In the genomic region with DNA sequence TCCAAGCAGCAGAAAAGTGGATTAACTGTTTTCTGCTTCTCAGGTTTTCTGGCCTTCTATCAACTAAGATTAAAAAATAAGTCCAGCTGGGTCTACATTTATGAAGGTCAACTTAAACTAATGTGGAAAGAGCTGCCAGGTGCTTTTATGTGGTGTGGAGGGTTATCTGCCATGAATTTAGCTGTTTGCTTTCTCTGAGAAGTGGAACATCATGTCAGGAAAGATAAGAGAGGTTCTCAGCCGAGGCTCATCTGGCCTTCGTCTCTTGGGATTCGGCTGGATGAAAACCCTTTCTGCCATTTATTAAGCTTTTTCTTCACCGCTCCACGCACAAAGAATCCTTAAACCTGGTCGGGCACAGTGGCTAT, we compare ENCODE assay signal across 19 cellular contexts. TPM values are rescaled to one million over a fixed set of nuclear protein-coding genes. Genes with fewer than 3 reads are reported as not detected.
DNase-seq lines count a peak whose midpoint lies in the region; ATAC-seq and TF ChIP-seq lines count a peak whose summit lies in the region.
"Had no signal": no experiment of that assay in that cellular context is flagged by ENCODE, and none has a peak within 500 bp of the region (broad histone marks: within the 10 kb centered on the region; RNA-seq: fewer than 3 reads in every experiment).

No MANE protein-coding gene starts in this region.

- H3K4me3 ChIP-seq in Loucy (ENCODE audit: low read length, poor library complexity, severe bottlenecking) (no peak overlapping the region), PC-3 (ENCODE audit: low read length) (no peak overlapping the region)
- H3K4me3 ChIP-seq: HAP-1, smooth muscle cell, thyroid gland had no signal

- H4K20me1 ChIP-seq in Loucy (ENCODE audit: insufficient read depth, low read length, poor library complexity, severe bottlenecking) (no peaks in the 10 kb centered on the region), PC-3 (ENCODE audit: low read length) (no peaks in the 10 kb centered on the region)

- no peak overlapping the region for H3K27ac ChIP-seq in PC-3 (ENCODE audit: low read length)
- H3K27ac ChIP-seq: thyroid gland had no signal

- no peaks in the 10 kb centered on the region for H3K36me3 ChIP-seq in Loucy (ENCODE audit: insufficient read depth, low read length)
- no peaks in the 10 kb centered on the region for H3K36me3 ChIP-seq in PC-3 (ENCODE audit: low read depth, low read length)
- H3K36me3 ChIP-seq: HAP-1, thyroid gland had no signal

- H3K9ac ChIP-seq in Loucy (ENCODE audit: low read depth, low read length, poor library complexity, severe bottlenecking) (no peak overlapping the region), PC-3 (ENCODE audit: low read length) (no peak overlapping the region)

- ATAC-seq in PC-3, result no peak
- ATAC-seq in left colon, result peak; percentile 11
- no peak for ATAC-seq in GM18502 (IDR thresholded peaks at IDR 0.05; ENCODE audit: poor library complexity, unreplicated experiment)
- ATAC-seq: activated naive CD4-positive, alpha-beta T cell treated with anti-CD3 and anti-CD28 coated beads, Interleukin-2, amount 50 U/mL, for 72 hours; left lobe of liver had no signal

- peaks cover 8% of the 10 kb centered on the region for H3K4me1 ChIP-seq in Loucy (ENCODE audit: insufficient read depth, low read length, poor library complexity, severe bottlenecking)
- H3K4me1 ChIP-seq in PC-3 (ENCODE audit: insufficient read depth, low read length), result peaks cover 8% of the 10 kb centered on the region; the same call in 1 of the 2 replicates
- H3K4me1 ChIP-seq: HAP-1 had no signal

- H3K4me2 ChIP-seq in Loucy (ENCODE audit: low read depth, low read length, poor library complexity, severe bottlenecking), result peak overlapping the region; percentile 48
- H3K4me2 ChIP-seq in PC-3 (ENCODE audit: low read length), result peak overlapping the region; percentile 39; the same call in 1 of the 2 replicates
- H3K4me2 ChIP-seq: smooth muscle cell had no signal

- POLR2A ChIA-PET in PC-3 (lab: Charles Lee; ENCODE audit: unreplicated experiment), result no interaction called here

- BruUV-seq in PC-3 (replicated peaks; lab: Mats Ljungman, UMichigan), result TSS peak; percentile 91

- intact Hi-C loops in PC-3 (cut with micrococcal nuclease) (loop anchor here (2.0 to 10.0 kb wide), 3 partner anchors 67 to 147 kb away; no protein-coding TSS in a partner anchor), left colon (cut with DNase I, micrococcal nuclease) (no loop called here)

- DNase-seq in COLO668 (lab: John Stamatoyannopoulos, UW; ENCODE audit: unreplicated experiment) (peak; percentile 45), PC-3 (no peak), left colon (no peak), NCI-H128 (lab: John Stamatoyannopoulos, UW; ENCODE audit: unreplicated experiment) (no peak)
- no peak for DNase-seq in activated CD4-positive, alpha-beta T cell treated with anti-CD3 and anti-CD28 coated beads for 1 hour
- DNase-seq: activated CD4-positive, alpha-beta T cell treated with anti-CD3 and anti-CD28 coated beads for 4 hours; CD8-positive, alpha-beta memory T cell; effector memory CD4-positive, alpha-beta T cell; NCI-H1048; NCI-H446 treated with DMSO at 0.1 percent for 48 hours; stimulated activated CD4-positive, alpha-beta T cell treated with anti-CD3 and anti-CD28 coated beads, Interleukin-2, amount 100 ng/mL, for 48 hours; stimulated activated naive CD4-positive, alpha-beta T cell treated with Interleukin-2 at 50 U/mL for 16 hours; thyroid gland had no signal

- no peaks in the 10 kb centered on the region for H3K79me2 ChIP-seq in Loucy (ENCODE audit: insufficient read depth, low read length)
- no peaks in the 10 kb centered on the region for H3K79me2 ChIP-seq in PC-3 (ENCODE audit: low read length)

- H3K9me3 ChIP-seq in Loucy (ENCODE audit: insufficient read depth, low read depth, low read length), result no peaks in the 10 kb centered on the region; the same call in 1 of the 2 replicates
- H3K9me3 ChIP-seq in PC-3 (ENCODE audit: low read length), result peaks cover 8% of the 10 kb centered on the region; the same call in 1 of the 2 replicates
- H3K9me3 ChIP-seq: HAP-1, thyroid gland had no signal

- H2AFZ ChIP-seq in Loucy (ENCODE audit: low read length) (no peak overlapping the region), PC-3 (ENCODE audit: low read length) (no peak overlapping the region)

- H3K27me3 ChIP-seq in Loucy (ENCODE audit: insufficient read depth, low read length, poor library complexity, severe bottlenecking), result no peaks in the 10 kb centered on the region
- peaks cover 31% of the 10 kb centered on the region; the same call in 1 of the 2 replicates for H3K27me3 ChIP-seq in PC-3 (ENCODE audit: low read length)

- H3F3A ChIP-seq in Loucy (ENCODE audit: low read depth), result no peaks in the 10 kb centered on the region
- H3F3A ChIP-seq in PC-3 (ENCODE audit: low read length, unreplicated experiment), result no peaks in the 10 kb centered on the region

- no peak for TF ChIP-seq CTCF in Loucy (conservative IDR thresholded peaks at IDR 0.05; ENCODE audit: low read length)
- TF ChIP-seq CTCF in PC-3 (conservative IDR thresholded peaks at IDR 0.05; ENCODE audit: low read depth, low read length), result no peak

- CTCF ChIA-PET in PC-3 (lab: Charles Lee), result no interaction called here

- no peaks in the 10 kb centered on the region for H3K9me2 ChIP-seq in Loucy (replicated peaks; ENCODE audit: low read depth, low read length)
- no peaks in the 10 kb centered on the region for H3K9me2 ChIP-seq in PC-3 (replicated peaks; ENCODE audit: low read length)

RNA-seq across cellular contexts. Expression of gene PTPRN2, which starts 5.5 kb away (rescaled TPM):
- total RNA-seq in PC-3 (2014; rRNA removed), result 3.2 and 3.6 TPM in 2 replicates
- 10 to 100 TPM; 30.3 to 40.7 TPM for total RNA-seq in left colon
